8 cellular contexts compared by ENCODE assay signal in the genomic region with DNA sequence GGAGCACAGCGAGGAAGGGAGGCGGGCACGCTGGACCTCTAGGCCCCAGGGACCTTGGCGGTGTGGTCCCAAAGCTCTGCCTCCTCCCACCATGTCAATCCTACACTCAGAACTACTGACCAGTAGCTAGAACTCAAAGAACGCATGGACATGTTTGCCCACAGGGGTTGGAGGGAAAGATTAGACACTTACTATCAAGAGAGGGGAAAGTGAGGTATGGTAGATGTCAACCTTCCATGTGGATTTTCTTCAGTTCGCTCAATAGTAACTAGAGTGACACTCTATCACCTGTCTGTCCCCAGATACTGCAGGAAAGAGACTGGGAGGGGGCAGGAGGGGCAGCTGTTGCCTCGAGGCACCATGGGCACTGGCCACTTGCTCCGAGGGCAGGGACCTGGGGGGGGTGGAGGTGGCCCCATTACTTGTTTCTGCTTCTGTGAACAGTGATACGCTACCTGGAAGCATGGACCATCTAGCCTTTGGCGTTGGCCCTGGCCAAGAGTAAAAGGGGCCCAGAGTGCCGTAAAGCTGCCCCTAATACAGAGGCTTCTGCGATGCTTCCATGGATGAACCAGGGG. TPM values are rescaled to one million over a fixed set of nuclear protein-coding genes. Genes with fewer than 3 reads are reported as not detected.
DNase-seq lines count a peak whose midpoint lies in the region; FAIRE-seq and TF ChIP-seq lines count a peak whose summit lies in the region.

No MANE protein-coding gene starts in this region.

- H3K4me3 Mint-ChIP-seq in neural crest cell, result peak overlapping the region; percentile 97

- H3F3A ChIP-seq in MM.1S (ENCODE audit: insufficient read depth, low read length), result peaks cover 8% of the 10 kb centered on the region; the same call in 1 of the 2 replicates

- H3K27me3 ChIP-seq in BLaER1 treated with 17β-estradiol and CSF1 and Interleukin-3, amounts not matched to agents 10 nM and 100 nM, result no peaks in the 10 kb centered on the region
- no peaks in the 10 kb centered on the region for H3K27me3 ChIP-seq in MM.1S (replicated peaks; ENCODE audit: insufficient read depth, low read length)
- H3K27me3 ChIP-seq in ectodermal cell (ENCODE audit: control insufficient read depth, insufficient read depth, low read length, poor library complexity, severe bottlenecking), result no peaks in the 10 kb centered on the region

- H3K9me3 Mint-ChIP-seq in neural crest cell, result no peaks in the 10 kb centered on the region

- no peak overlapping the region for H3K27ac Mint-ChIP-seq in neural crest cell (ENCODE audit: unreplicated experiment)

- peak overlapping the region in 10 of 11 experiments; percentile 89 to 96 (median 94); a peak in 18 of 22 replicates for H3K27ac ChIP-seq in BLaER1 treated with 17β-estradiol and CSF1 and Interleukin-3, amounts not matched to agents 10 nM and 100 nM
- peak overlapping the region; percentile 83; the same call in 1 of the 2 replicates for H3K27ac ChIP-seq in MM.1S (ENCODE audit: low read length)
- peak overlapping the region; percentile 62 for H3K27ac ChIP-seq in ectodermal cell (ENCODE audit: insufficient read depth, low read depth, low read length, poor library complexity, severe bottlenecking)

- H4K20me1 ChIP-seq in BLaER1 treated with 17β-estradiol and CSF1 and Interleukin-3, amounts not matched to agents 10 nM and 100 nM, result peaks cover 65 to 96% (median 91%) of the 10 kb centered on the region in 11 experiments
- H4K20me1 ChIP-seq in MM.1S (ENCODE audit: insufficient read depth, low read length), result peaks cover 33% of the 10 kb centered on the region

- peaks cover 71 to 86% (median 83%) of the 10 kb centered on the region in 10 experiments for H3K4me1 ChIP-seq in BLaER1 treated with 17β-estradiol and CSF1 and Interleukin-3, amounts not matched to agents 10 nM and 100 nM
- H3K4me1 ChIP-seq in MM.1S (ENCODE audit: low read length), result peaks cover 13% of the 10 kb centered on the region
- peaks cover 15% of the 10 kb centered on the region for H3K4me1 ChIP-seq in ectodermal cell (ENCODE audit: control insufficient read depth, insufficient read depth, low read length)

- H3K36me3 Mint-ChIP-seq in neural crest cell (ENCODE audit: low read depth), result no peaks in the 10 kb centered on the region

- TF ChIP-seq POLR2A in GM12892 (IDR thresholded peaks at IDR 0.05; ENCODE audit: low read depth, low read length), result no peak

- POLR2A ChIA-PET in GM10248 (lab: Yijun Ruan, JAX), result interaction anchor here (1.4 kb wide), 1 partner anchor 11 kb away, joined by 5 read pairs; no protein-coding TSS in a partner anchor

- no peaks in the 10 kb centered on the region for H3K27me3 Mint-ChIP-seq in neural crest cell (ENCODE audit: low read depth)

- H3K9ac ChIP-seq in BLaER1 treated with 17β-estradiol and CSF1 and Interleukin-3, amounts not matched to agents 10 nM and 100 nM, result peak overlapping the region; percentile 92 to 98 (median 97)
- H3K9ac ChIP-seq in MM.1S (ENCODE audit: low read length), result peak overlapping the region; percentile 95; the same call in 1 of the 2 replicates

- TF ChIP-seq CTCF in MM.1S (IDR thresholded peaks at IDR 0.05; ENCODE audit: low read length), result no peak
- TF ChIP-seq CTCF in neural crest cell (conservative IDR thresholded peaks at IDR 0.05), result no peak
- no peak for TF ChIP-seq CTCF in GM10248 (IDR thresholded peaks at IDR 0.05; ENCODE audit: control extremely low read depth, extremely low read depth, low read depth, missing control alignments)

- FAIRE-seq in GM12892 (lab: Jason Lieb, UNC), result no peak

- H3K9me2 ChIP-seq in MM.1S (replicated peaks; ENCODE audit: insufficient read depth, low read length), result no peaks in the 10 kb centered on the region

- H3K36me3 ChIP-seq in BLaER1 treated with 17β-estradiol and CSF1 and Interleukin-3, amounts not matched to agents 10 nM and 100 nM, result peaks cover 0 to 15% (median 5%) of the 10 kb centered on the region in 11 experiments; a peak in 9 of 22 replicates
- H3K36me3 ChIP-seq in MM.1S (replicated peaks; ENCODE audit: insufficient read depth, low read length) (no peaks in the 10 kb centered on the region; the same call in 1 of the 2 replicates), ectodermal cell (ENCODE audit: control insufficient read depth, insufficient read depth, low read length) (no peaks in the 10 kb centered on the region)

- H2AFZ ChIP-seq in MM.1S (ENCODE audit: low read length), result no peak overlapping the region

- peak overlapping the region; percentile 85 to 100 (median 97) for H3K4me2 ChIP-seq in BLaER1 treated with 17β-estradiol and CSF1 and Interleukin-3, amounts not matched to agents 10 nM and 100 nM
- H3K4me2 ChIP-seq in MM.1S (ENCODE audit: low read depth, low read length), result peak overlapping the region; percentile 62

- WGBS in ectodermal cell, 2 experiments, result 57 to 70% methylated on average over 10 to 12 of the region's 12 CpGs

- DNase-seq in MM.1S, result no peak
- no peak for DNase-seq in neural crest cell (ENCODE audit: low read depth, low spot score)
- no peak for DNase-seq in KG1 (lab: John Stamatoyannopoulos, UW)
- no peak for DNase-seq in GM10248 (ENCODE audit: extremely low spot score)
- no peak for DNase-seq in HUDEP-2 (lab: John Stamatoyannopoulos, UW; ENCODE audit: unreplicated experiment in 76 of 76)
- no peak for DNase-seq in GM12892 (ENCODE audit: insufficient read length)

- H3K79me2 ChIP-seq in MM.1S (ENCODE audit: low read length), result peaks cover 95% of the 10 kb centered on the region

- peak overlapping the region; percentile 66 to 98 (median 92) for H3K4me3 ChIP-seq in BLaER1 treated with 17β-estradiol and CSF1 and Interleukin-3, amounts not matched to agents 10 nM and 100 nM
- peak overlapping the region; percentile 82 for H3K4me3 ChIP-seq in MM.1S (ENCODE audit: low read length)
- H3K4me3 ChIP-seq in ectodermal cell (ENCODE audit: insufficient read depth, low read depth, low read length), result peak overlapping the region; percentile 91

- CTCF ChIA-PET in GM10248 (lab: Yijun Ruan, JAX), result interaction anchor here (0.8 to 5.0 kb wide), 12 partner anchors 8 to 82 kb away, joined by 4 to 29 read pairs (median 6); a partner anchor contains a TSS

- H3K9me3 ChIP-seq in BLaER1 treated with 17β-estradiol and CSF1 and Interleukin-3, amounts not matched to agents 10 nM and 100 nM (replicated peaks in 1 of 11), result no peaks in the 10 kb centered on the region
- no peaks in the 10 kb centered on the region for H3K9me3 ChIP-seq in MM.1S (replicated peaks; ENCODE audit: insufficient read depth, low read length)
- no peaks in the 10 kb centered on the region for H3K9me3 ChIP-seq in ectodermal cell (ENCODE audit: control insufficient read depth, low read length)

- H3K4me1 Mint-ChIP-seq in neural crest cell, result peaks cover 56% of the 10 kb centered on the region

RNA-seq across cellular contexts. Expression of a gene that starts 0.9 kb away (rescaled TPM):
- 75.3 TPM for polyA plus RNA-seq in ectodermal cell (2013, experiment 1 of 4)
- polyA plus RNA-seq in ectodermal cell (2013, experiment 2 of 4), result 79.5 TPM
- polyA plus RNA-seq in ectodermal cell (2013, experiment 3 of 4), result 59.8 TPM
- polyA plus RNA-seq in ectodermal cell (2013, experiment 4 of 4), result 70.2 TPM
- total RNA-seq in neural crest cell, result 72.0 TPM in 2 replicates
- polyA plus RNA-seq in GM12892 (2012; ENCODE audit: missing spikeins), result 26.5 TPM

RNA-seq across cellular contexts. Expression of a gene that starts 10.7 kb away (rescaled TPM):
- polyA plus RNA-seq in ectodermal cell (2013, experiment 1 of 4), result 52.0 TPM
- 61.7 TPM for polyA plus RNA-seq in ectodermal cell (2013, experiment 2 of 4)
- polyA plus RNA-seq in ectodermal cell (2013, experiment 3 of 4), result 39.5 TPM
- 44.1 TPM for polyA plus RNA-seq in ectodermal cell (2013, experiment 4 of 4)
- total RNA-seq in neural crest cell, result 62.3 and 65.6 TPM in 2 replicates
- 24.1 TPM for polyA plus RNA-seq in GM12892 (2012; ENCODE audit: missing spikeins)

RNA-seq across cellular contexts. Expression of a gene that starts 25.3 kb away (rescaled TPM):
- 0.78 TPM for polyA plus RNA-seq in ectodermal cell (2013, experiment 1 of 4)
- polyA plus RNA-seq in ectodermal cell (2013, experiment 2 of 4), result 0.82 TPM
- polyA plus RNA-seq in ectodermal cell (2013, experiment 3 of 4), result 0.64 TPM
- polyA plus RNA-seq in ectodermal cell (2013, experiment 4 of 4), result 0.61 TPM
- 1.2 and 1.4 TPM in 2 replicates for total RNA-seq in neural crest cell
- polyA plus RNA-seq in GM12892 (2012; ENCODE audit: missing spikeins), result 45.0 TPM
